Comparison of ENCODE assay signal across 27 cellular contexts in genomic region chr7:124390301-124390700, GRCh38.
A peak's percentile ranks its signal among the peaks of the same experiment; 100 is the strongest.
DNase-seq lines count a peak whose midpoint lies in the region; ATAC-seq and TF ChIP-seq lines count a peak whose summit lies in the region.
"Had no signal": no experiment of that assay in that cellular context is flagged by ENCODE, and none has a peak within 500 bp of the region (broad histone marks: within the 10 kb centered on the region; RNA-seq: fewer than 3 reads in every experiment).

No MANE protein-coding gene starts in this region.

- H3K4me3 ChIP-seq in epithelial cell of esophagus (ENCODE audit: low read length) (no peak overlapping the region), gastrocnemius medialis (no peak overlapping the region)
- H3K4me3 ChIP-seq: A549, MG63, SK-N-MC had no signal

- peak; percentile 29 for DNase-seq in SK-MEL-5 (ENCODE audit: low read depth, low spot score)
- peak; percentile 7 for DNase-seq in epithelial cell of esophagus (ENCODE audit: low read depth)
- peak; percentile 72 for DNase-seq in medulla oblongata (ENCODE audit: extremely low spot score)
- DNase-seq in substantia nigra (lab: John Stamatoyannopoulos, UW): peak in 1 of 49 donors; percentile 20
- no peak for DNase-seq in gastrocnemius medialis
- no peak for DNase-seq in activated CD4-positive, alpha-beta T cell treated with anti-CD3 and anti-CD28 coated beads, Interleukin-2, amount 50 U/mL, for 48 hours
- DNase-seq in G401 (ENCODE audit: low spot score): no peak
- no peak for DNase-seq in SHP77 (lab: John Stamatoyannopoulos, UW)
- DNase-seq: AML-193; Caco-2; CD4-positive, alpha-beta memory T cell; DMS 273 treated with DMSO at 0.1 percent for 48 hours; DMS79; EL; GF-D8; IMR-90; KG1; MG63; NCI-H2029 treated with DMSO at 0.1 percent for 48 hours; NCI-H2227 treated with DMSO at 0.1 percent for 48 hours; NCI-H526 treated with DMSO at 0.1 percent for 48 hours; SHP77 treated with DMSO at 0.1 percent for 48 hours had no signal

- in situ Hi-C loops in SK-MEL-5 (cut with HindIII; ENCODE audit: low pct_unique_long_range_greater_than_20kb, low sequenced_read_pairs): no loop called here
- in situ Hi-C loops in gastrocnemius medialis (cut with MboI; ENCODE audit: low sequenced_read_pairs in 4 of 4): no loop called here
- in situ Hi-C loops in G401 (cut with HindIII; ENCODE audit: low sequenced_read_pairs): no loop called here

- no peak for ATAC-seq in gastrocnemius medialis
- ATAC-seq: A549, HCT116, Panc1 had no signal

- H3K27ac ChIP-seq in substantia nigra (ENCODE audit: low read depth, low read length, poor library complexity, severe bottlenecking): peak overlapping the region; percentile 81
- no peak overlapping the region for H3K27ac ChIP-seq in gastrocnemius medialis
- H3K27ac ChIP-seq: A549, RWPE1, SK-N-MC had no signal

- no peaks in the 10 kb centered on the region for H3K4me1 ChIP-seq in gastrocnemius medialis
- H3K4me1 ChIP-seq: A549, Caco-2 had no signal

- no peak for TF ChIP-seq POLR2A in gastrocnemius medialis (IDR thresholded peaks at IDR 0.05)

- no peaks in the 10 kb centered on the region for H3K36me3 ChIP-seq in gastrocnemius medialis
- H3K36me3 ChIP-seq: MG63 had no signal

- no peaks in the 10 kb centered on the region for H3K9me3 ChIP-seq in gastrocnemius medialis
- H3K9me3 ChIP-seq: A549, Caco-2, MG63 had no signal

- no peaks in the 10 kb centered on the region for H3K27me3 ChIP-seq in gastrocnemius medialis
- H3K27me3 ChIP-seq: MG63 had no signal

- no peak for TF ChIP-seq CTCF in epithelial cell of esophagus (IDR thresholded peaks at IDR 0.05; ENCODE audit: insufficient read depth, low read depth, low read length, missing control alignments)
- TF ChIP-seq CTCF in gastrocnemius medialis (IDR thresholded peaks at IDR 0.05 in 4 of 5, conservative IDR thresholded peaks at IDR 0.05 in 1 of 5): no peak

- intact Hi-C loops in gastrocnemius medialis (cut with DNase I; ENCODE audit: low total_unique reads): no loop called here

Comparison
In these comparisons a context has a peak if more than half of its experiments do, and no peak if none do; other contexts are left out.
1. DNase-seq: peak in SK-MEL-5 (single experiment), epithelial cell of esophagus (single experiment) and medulla oblongata (single experiment); none in gastrocnemius medialis (0 of 2), activated CD4-positive, alpha-beta T cell treated with anti-CD3 and anti-CD28 coated beads, Interleukin-2, amount 50 U/mL, for 48 hours (0 of 2), G401 (single experiment) and SHP77 (0 of 2).